Comparison of ENCODE assay signal across 1 cellular context in the genomic region with DNA sequence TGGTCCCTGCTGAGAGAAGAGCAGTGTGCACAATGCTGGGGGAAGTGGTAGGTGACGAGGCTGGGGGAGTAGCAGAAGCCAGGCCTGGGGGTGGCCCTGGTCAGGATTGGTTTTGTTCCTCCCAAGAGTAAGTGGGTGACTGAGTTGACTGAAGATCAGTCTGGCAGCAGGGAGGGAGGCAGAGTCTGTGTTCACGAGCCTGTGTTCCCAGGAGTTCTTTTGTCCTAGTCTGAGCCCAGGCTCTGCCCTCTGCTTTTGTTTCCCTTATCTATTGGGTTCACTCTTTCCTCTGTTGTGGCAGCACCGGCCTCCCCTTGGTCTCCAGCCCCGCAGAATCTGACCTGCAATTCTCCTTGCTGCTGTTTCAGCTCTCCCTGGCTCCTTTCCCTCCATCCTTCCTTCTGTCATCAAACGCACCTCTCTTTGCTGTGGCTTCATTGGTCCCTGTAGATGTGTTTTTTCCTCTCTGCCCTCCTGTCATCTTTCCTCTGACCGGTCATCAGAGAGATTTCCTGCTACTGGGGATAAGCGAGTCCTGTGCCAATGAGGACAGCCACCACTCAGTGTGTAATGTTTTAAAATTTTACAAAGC.
TF ChIP-seq lines count a peak whose summit lies in the region.

No MANE protein-coding gene starts in this region.

TF ChIP-seq in H1, 55 proteins besides CTCF, POLR2A, EP300 and RAD21 (continued from another document):
- TF ChIP-seq, protein P1, sequence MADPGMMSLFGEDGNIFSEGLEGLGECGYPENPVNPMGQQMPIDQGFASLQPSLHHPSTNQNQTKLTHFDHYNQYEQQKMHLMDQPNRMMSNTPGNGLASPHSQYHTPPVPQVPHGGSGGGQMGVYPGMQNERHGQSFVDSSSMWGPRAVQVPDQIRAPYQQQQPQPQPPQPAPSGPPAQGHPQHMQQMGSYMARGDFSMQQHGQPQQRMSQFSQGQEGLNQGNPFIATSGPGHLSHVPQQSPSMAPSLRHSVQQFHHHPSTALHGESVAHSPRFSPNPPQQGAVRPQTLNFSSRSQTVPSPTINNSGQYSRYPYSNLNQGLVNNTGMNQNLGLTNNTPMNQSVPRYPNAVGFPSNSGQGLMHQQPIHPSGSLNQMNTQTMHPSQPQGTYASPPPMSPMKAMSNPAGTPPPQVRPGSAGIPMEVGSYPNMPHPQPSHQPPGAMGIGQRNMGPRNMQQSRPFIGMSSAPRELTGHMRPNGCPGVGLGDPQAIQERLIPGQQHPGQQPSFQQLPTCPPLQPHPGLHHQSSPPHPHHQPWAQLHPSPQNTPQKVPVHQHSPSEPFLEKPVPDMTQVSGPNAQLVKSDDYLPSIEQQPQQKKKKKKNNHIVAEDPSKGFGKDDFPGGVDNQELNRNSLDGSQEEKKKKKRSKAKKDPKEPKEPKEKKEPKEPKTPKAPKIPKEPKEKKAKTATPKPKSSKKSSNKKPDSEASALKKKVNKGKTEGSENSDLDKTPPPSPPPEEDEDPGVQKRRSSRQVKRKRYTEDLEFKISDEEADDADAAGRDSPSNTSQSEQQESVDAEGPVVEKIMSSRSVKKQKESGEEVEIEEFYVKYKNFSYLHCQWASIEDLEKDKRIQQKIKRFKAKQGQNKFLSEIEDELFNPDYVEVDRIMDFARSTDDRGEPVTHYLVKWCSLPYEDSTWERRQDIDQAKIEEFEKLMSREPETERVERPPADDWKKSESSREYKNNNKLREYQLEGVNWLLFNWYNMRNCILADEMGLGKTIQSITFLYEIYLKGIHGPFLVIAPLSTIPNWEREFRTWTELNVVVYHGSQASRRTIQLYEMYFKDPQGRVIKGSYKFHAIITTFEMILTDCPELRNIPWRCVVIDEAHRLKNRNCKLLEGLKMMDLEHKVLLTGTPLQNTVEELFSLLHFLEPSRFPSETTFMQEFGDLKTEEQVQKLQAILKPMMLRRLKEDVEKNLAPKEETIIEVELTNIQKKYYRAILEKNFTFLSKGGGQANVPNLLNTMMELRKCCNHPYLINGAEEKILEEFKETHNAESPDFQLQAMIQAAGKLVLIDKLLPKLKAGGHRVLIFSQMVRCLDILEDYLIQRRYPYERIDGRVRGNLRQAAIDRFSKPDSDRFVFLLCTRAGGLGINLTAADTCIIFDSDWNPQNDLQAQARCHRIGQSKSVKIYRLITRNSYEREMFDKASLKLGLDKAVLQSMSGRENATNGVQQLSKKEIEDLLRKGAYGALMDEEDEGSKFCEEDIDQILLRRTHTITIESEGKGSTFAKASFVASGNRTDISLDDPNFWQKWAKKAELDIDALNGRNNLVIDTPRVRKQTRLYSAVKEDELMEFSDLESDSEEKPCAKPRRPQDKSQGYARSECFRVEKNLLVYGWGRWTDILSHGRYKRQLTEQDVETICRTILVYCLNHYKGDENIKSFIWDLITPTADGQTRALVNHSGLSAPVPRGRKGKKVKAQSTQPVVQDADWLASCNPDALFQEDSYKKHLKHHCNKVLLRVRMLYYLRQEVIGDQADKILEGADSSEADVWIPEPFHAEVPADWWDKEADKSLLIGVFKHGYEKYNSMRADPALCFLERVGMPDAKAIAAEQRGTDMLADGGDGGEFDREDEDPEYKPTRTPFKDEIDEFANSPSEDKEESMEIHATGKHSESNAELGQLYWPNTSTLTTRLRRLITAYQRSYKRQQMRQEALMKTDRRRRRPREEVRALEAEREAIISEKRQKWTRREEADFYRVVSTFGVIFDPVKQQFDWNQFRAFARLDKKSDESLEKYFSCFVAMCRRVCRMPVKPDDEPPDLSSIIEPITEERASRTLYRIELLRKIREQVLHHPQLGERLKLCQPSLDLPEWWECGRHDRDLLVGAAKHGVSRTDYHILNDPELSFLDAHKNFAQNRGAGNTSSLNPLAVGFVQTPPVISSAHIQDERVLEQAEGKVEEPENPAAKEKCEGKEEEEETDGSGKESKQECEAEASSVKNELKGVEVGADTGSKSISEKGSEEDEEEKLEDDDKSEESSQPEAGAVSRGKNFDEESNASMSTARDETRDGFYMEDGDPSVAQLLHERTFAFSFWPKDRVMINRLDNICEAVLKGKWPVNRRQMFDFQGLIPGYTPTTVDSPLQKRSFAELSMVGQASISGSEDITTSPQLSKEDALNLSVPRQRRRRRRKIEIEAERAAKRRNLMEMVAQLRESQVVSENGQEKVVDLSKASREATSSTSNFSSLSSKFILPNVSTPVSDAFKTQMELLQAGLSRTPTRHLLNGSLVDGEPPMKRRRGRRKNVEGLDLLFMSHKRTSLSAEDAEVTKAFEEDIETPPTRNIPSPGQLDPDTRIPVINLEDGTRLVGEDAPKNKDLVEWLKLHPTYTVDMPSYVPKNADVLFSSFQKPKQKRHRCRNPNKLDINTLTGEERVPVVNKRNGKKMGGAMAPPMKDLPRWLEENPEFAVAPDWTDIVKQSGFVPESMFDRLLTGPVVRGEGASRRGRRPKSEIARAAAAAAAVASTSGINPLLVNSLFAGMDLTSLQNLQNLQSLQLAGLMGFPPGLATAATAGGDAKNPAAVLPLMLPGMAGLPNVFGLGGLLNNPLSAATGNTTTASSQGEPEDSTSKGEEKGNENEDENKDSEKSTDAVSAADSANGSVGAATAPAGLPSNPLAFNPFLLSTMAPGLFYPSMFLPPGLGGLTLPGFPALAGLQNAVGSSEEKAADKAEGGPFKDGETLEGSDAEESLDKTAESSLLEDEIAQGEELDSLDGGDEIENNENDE (IDR thresholded peaks at IDR 0.05; ENCODE audit: insufficient replicate concordance, low read length) = no peak
- no peak for TF ChIP-seq GTF2F1 (IDR thresholded peaks at IDR 0.05; ENCODE audit: borderline replicate concordance, low read depth, low read length)
- TF ChIP-seq SP1 (IDR thresholded peaks at IDR 0.05; ENCODE audit: low read depth, low read length) = no peak
- TF ChIP-seq, protein P2, sequence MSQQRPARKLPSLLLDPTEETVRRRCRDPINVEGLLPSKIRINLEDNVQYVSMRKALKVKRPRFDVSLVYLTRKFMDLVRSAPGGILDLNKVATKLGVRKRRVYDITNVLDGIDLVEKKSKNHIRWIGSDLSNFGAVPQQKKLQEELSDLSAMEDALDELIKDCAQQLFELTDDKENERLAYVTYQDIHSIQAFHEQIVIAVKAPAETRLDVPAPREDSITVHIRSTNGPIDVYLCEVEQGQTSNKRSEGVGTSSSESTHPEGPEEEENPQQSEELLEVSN (IDR thresholded peaks at IDR 0.05) = no peak
- TF ChIP-seq JUND (IDR thresholded peaks at IDR 0.05; ENCODE audit: low read length) = no peak
- no peak for TF ChIP-seq SIRT6 (IDR thresholded peaks at IDR 0.05; ENCODE audit: low read length)
- TF ChIP-seq CTBP2 (IDR thresholded peaks at IDR 0.05; ENCODE audit: borderline replicate concordance, insufficient read depth, insufficient read length, low read length) = no peak
- no peak for TF ChIP-seq ASH2L (IDR thresholded peaks at IDR 0.05; ENCODE audit: low read length)
- no peak for TF ChIP-seq SAP30 (IDR thresholded peaks at IDR 0.05; ENCODE audit: insufficient read depth, insufficient replicate concordance, low read length)
- no peak for TF ChIP-seq SUZ12 (IDR thresholded peaks at IDR 0.05; ENCODE audit: low read length)
- no peak for TF ChIP-seq ZNF274 (IDR thresholded peaks at IDR 0.05; ENCODE audit: borderline replicate concordance, extremely low read depth, low read length)
- no peak for TF ChIP-seq PHF8 (conservative IDR thresholded peaks at IDR 0.05; ENCODE audit: low read depth, low read length)
- TF ChIP-seq, protein P3, sequence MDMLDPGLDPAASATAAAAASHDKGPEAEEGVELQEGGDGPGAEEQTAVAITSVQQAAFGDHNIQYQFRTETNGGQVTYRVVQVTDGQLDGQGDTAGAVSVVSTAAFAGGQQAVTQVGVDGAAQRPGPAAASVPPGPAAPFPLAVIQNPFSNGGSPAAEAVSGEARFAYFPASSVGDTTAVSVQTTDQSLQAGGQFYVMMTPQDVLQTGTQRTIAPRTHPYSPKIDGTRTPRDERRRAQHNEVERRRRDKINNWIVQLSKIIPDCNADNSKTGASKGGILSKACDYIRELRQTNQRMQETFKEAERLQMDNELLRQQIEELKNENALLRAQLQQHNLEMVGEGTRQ (IDR thresholded peaks at IDR 0.05; ENCODE audit: low read length) = no peak
- TF ChIP-seq TEAD4 (IDR thresholded peaks at IDR 0.05; ENCODE audit: low read depth, low read length) = no peak
- TF ChIP-seq HDAC2 (IDR thresholded peaks at IDR 0.05; ENCODE audit: borderline replicate concordance in 1 of 2, low read depth in 2 of 2, low read length in 2 of 2) = no peak
- TF ChIP-seq SP2 (IDR thresholded peaks at IDR 0.05; ENCODE audit: low read length) = no peak
